Comparison of ENCODE assay signal across 8 cellular contexts in the genomic region with DNA sequence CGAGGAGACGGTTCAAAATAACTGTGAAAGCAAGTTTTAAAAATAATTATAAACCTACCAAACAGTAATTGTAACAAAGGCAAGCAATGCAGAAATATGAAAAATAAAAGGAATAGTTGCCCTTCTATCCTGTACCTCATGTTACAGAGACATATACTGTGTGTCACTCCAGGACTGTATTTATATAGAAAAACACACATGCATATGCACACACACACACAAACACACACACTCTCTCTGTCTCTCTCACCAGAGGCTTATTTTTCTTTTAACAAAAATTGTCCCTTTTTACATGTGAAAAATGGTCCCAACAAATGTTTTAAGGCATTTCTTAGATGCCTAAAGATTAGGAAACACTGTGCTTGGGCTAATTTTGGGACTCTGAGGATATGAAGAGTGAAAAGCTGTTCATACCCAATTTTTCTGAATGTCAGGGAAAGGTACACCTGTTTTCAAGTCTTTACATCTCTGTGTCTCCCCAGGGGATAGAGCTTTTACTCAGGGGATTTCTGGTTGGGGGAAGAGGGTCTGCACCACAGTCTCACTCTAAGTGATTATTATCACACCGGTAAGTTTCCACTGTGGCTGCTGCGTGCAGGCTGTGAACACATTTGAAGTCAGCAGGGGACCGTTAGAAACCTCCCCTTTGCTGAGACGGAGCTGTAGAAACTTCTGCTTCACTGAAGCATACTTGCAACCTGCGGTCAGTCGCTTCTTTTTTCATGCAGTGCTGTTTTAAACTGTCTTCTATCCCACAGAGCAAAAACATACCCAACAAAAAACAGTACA. TPM values are rescaled to one million over a fixed set of nuclear protein-coding genes. Genes with fewer than 3 reads are reported as not detected.
DNase-seq lines count a peak whose midpoint lies in the region; ATAC-seq and TF ChIP-seq lines count a peak whose summit lies in the region.

No MANE protein-coding gene starts in this region.

- WGBS in upper lobe of left lung, 2 donors = 36 to 46% methylated on average over 8 of the region's 8 CpGs

- H3K4me3 Mint-ChIP-seq in activated T-helper 1 cell treated with anti-CD3 and anti-CD28 coated beads, Interleukin-12 subunit alpha, Interleukin-12 subunit beta, Interleukin-2, Interleukin-4 antibody, amounts not matched to agents 30 ng/mL and 10 ng/mL and 1 ng/mL, durations not matched to agents 14 hours and 24 hours and 36 hours = no peak overlapping the region
- peak overlapping the region; percentile 46 for H3K4me3 Mint-ChIP-seq in osteocyte (ENCODE audit: unreplicated experiment)
- no peak overlapping the region for H3K4me3 Mint-ChIP-seq in glutamatergic neuron (ENCODE audit: unreplicated experiment)

- intact Hi-C loops in activated T-helper 1 cell treated with anti-CD3 and anti-CD28 coated beads, Interleukin-12 subunit alpha, Interleukin-12 subunit beta, Interleukin-2, Interleukin-4 antibody, amounts not matched to agents 30 ng/mL and 10 ng/mL and 1 ng/mL, durations not matched to agents 14 hours and 24 hours and 36 hours (cut with micrococcal nuclease) = no loop called here
- intact Hi-C loops in gastrocnemius medialis (cut with DNase I; ENCODE audit: low total_unique reads) = no loop called here

- in situ Hi-C loops in GM13977 (cut with MboI; ENCODE audit: low pct_unique_long_range_greater_than_20kb, low sequenced_read_pairs, unreplicated experiment) (no loop called here), gastrocnemius medialis (cut with MboI; ENCODE audit: low sequenced_read_pairs in 4 of 4) (loop anchor here in 1 of 4 donors (25.0 kb wide), 1 partner anchor 704 kb away; no protein-coding TSS in a partner anchor)

- no peaks in the 10 kb centered on the region for H3K9me3 Mint-ChIP-seq in activated T-helper 1 cell treated with anti-CD3 and anti-CD28 coated beads, Interleukin-12 subunit alpha, Interleukin-12 subunit beta, Interleukin-2, Interleukin-4 antibody, amounts not matched to agents 30 ng/mL and 10 ng/mL and 1 ng/mL, durations not matched to agents 14 hours and 24 hours and 36 hours
- H3K9me3 Mint-ChIP-seq in osteocyte (ENCODE audit: unreplicated experiment) (no peaks in the 10 kb centered on the region), glutamatergic neuron (ENCODE audit: unreplicated experiment) (no peaks in the 10 kb centered on the region)

- H3K9me3 ChIP-seq in gastrocnemius medialis (no peaks in the 10 kb centered on the region), upper lobe of left lung (no peaks in the 10 kb centered on the region)

- TF ChIP-seq CTCF in GM13977 (IDR thresholded peaks at IDR 0.05; ENCODE audit: extremely low read depth, insufficient read depth, missing control alignments) (no peak), osteocyte (IDR thresholded peaks at IDR 0.05) (no peak), glutamatergic neuron (IDR thresholded peaks at IDR 0.05; ENCODE audit: partially characterized antibody, unreplicated experiment) (no peak), gastrocnemius medialis (IDR thresholded peaks at IDR 0.05 in 4 of 5, conservative IDR thresholded peaks at IDR 0.05 in 1 of 5) (no peak), upper lobe of left lung (IDR thresholded peaks at IDR 0.05) (no peak)

- TF ChIP-seq EP300 in upper lobe of left lung (IDR thresholded peaks at IDR 0.05) = no peak

- no peaks in the 10 kb centered on the region for H3K36me3 Mint-ChIP-seq in activated T-helper 1 cell treated with anti-CD3 and anti-CD28 coated beads, Interleukin-12 subunit alpha, Interleukin-12 subunit beta, Interleukin-2, Interleukin-4 antibody, amounts not matched to agents 30 ng/mL and 10 ng/mL and 1 ng/mL, durations not matched to agents 14 hours and 24 hours and 36 hours (ENCODE audit: low read depth)
- H3K36me3 Mint-ChIP-seq in osteocyte (ENCODE audit: unreplicated experiment) (no peaks in the 10 kb centered on the region), glutamatergic neuron (ENCODE audit: unreplicated experiment) (no peaks in the 10 kb centered on the region)

- peaks cover 10% of the 10 kb centered on the region for H3K27me3 Mint-ChIP-seq in activated T-helper 1 cell treated with anti-CD3 and anti-CD28 coated beads, Interleukin-12 subunit alpha, Interleukin-12 subunit beta, Interleukin-2, Interleukin-4 antibody, amounts not matched to agents 30 ng/mL and 10 ng/mL and 1 ng/mL, durations not matched to agents 14 hours and 24 hours and 36 hours (ENCODE audit: insufficient read depth)
- no peaks in the 10 kb centered on the region for H3K27me3 Mint-ChIP-seq in osteocyte (ENCODE audit: unreplicated experiment)
- H3K27me3 Mint-ChIP-seq in glutamatergic neuron (ENCODE audit: unreplicated experiment) = no peaks in the 10 kb centered on the region

- H3K27ac ChIP-seq in gastrocnemius medialis = no peak overlapping the region
- no peak overlapping the region for H3K27ac ChIP-seq in upper lobe of left lung

- H3K27me3 ChIP-seq in gastrocnemius medialis = no peaks in the 10 kb centered on the region
- no peaks in the 10 kb centered on the region for H3K27me3 ChIP-seq in upper lobe of left lung

- no peaks in the 10 kb centered on the region for H3K4me1 ChIP-seq in gastrocnemius medialis
- no peaks in the 10 kb centered on the region for H3K4me1 ChIP-seq in upper lobe of left lung

- DNase-seq in GM13977 (ENCODE audit: low spot score) (peak; percentile 28), LHCN-M2 (ENCODE audit: low read depth) (peak; percentile 57), osteocyte (ENCODE audit: extremely low spot score, unreplicated experiment) (no peak), glutamatergic neuron (no peak), gastrocnemius medialis (no peak), upper lobe of left lung (no peak)
- peak; percentile 12 for DNase-seq in activated T-helper 1 cell treated with anti-CD3 and anti-CD28 coated beads, Interleukin-12 subunit alpha, Interleukin-12 subunit beta, Interleukin-2, Interleukin-4 antibody, amounts not matched to agents 30 ng/mL and 10 ng/mL and 1 ng/mL, durations not matched to agents 14 hours and 24 hours and 36 hours (ENCODE audit: low spot score)

- peaks cover 13% of the 10 kb centered on the region for H3K4me1 Mint-ChIP-seq in activated T-helper 1 cell treated with anti-CD3 and anti-CD28 coated beads, Interleukin-12 subunit alpha, Interleukin-12 subunit beta, Interleukin-2, Interleukin-4 antibody, amounts not matched to agents 30 ng/mL and 10 ng/mL and 1 ng/mL, durations not matched to agents 14 hours and 24 hours and 36 hours (ENCODE audit: low read depth)
- H3K4me1 Mint-ChIP-seq in osteocyte (ENCODE audit: unreplicated experiment) (peaks cover 56% of the 10 kb centered on the region), glutamatergic neuron (ENCODE audit: low read depth, unreplicated experiment) (peaks cover 18% of the 10 kb centered on the region)

- ATAC-seq in GM21786 (IDR thresholded peaks at IDR 0.05; ENCODE audit: unreplicated experiment) (peak; percentile 91), gastrocnemius medialis (no peak), upper lobe of left lung (ENCODE audit: low FRiP score in 2 of 2) (no peak)

- H3K4me3 ChIP-seq in gastrocnemius medialis (no peak overlapping the region), upper lobe of left lung (no peak overlapping the region)

- no peak for TF ChIP-seq POLR2A in gastrocnemius medialis (IDR thresholded peaks at IDR 0.05)
- TF ChIP-seq POLR2A in upper lobe of left lung (IDR thresholded peaks at IDR 0.05) = no peak

- H3K36me3 ChIP-seq in gastrocnemius medialis (no peaks in the 10 kb centered on the region), upper lobe of left lung (no peaks in the 10 kb centered on the region)

- peak overlapping the region; percentile 2 for H3K27ac Mint-ChIP-seq in activated T-helper 1 cell treated with anti-CD3 and anti-CD28 coated beads, Interleukin-12 subunit alpha, Interleukin-12 subunit beta, Interleukin-2, Interleukin-4 antibody, amounts not matched to agents 30 ng/mL and 10 ng/mL and 1 ng/mL, durations not matched to agents 14 hours and 24 hours and 36 hours
- H3K27ac Mint-ChIP-seq in osteocyte (ENCODE audit: unreplicated experiment) (peak overlapping the region; percentile 69), glutamatergic neuron (ENCODE audit: unreplicated experiment) (no peak overlapping the region)

RNA-seq across cellular contexts. Expression of gene SPAG16, which starts 51.4 kb away (rescaled TPM):
- total RNA-seq in LHCN-M2 (2014; rRNA removed) (16.5 and 17.1 TPM in 2 replicates), osteocyte (17.7 and 20.7 TPM in 2 replicates), glutamatergic neuron (ENCODE audit: unreplicated experiment) (18.1 TPM), gastrocnemius medialis (1 to 10 TPM; 1.1 to 8.8 (median 6.3) TPM), upper lobe of left lung (10 to 100 TPM in 5 of 6 donors, 1 to 10 TPM in 1; 9.7 to 65.0 (median 12.9) TPM)
- 8.8 TPM for polyA plus RNA-seq in LHCN-M2 (2012)
- total RNA-seq in activated T-helper 1 cell treated with anti-CD3 and anti-CD28 coated beads, Interleukin-12 subunit alpha, Interleukin-12 subunit beta, Interleukin-2, Interleukin-4 antibody, amounts not matched to agents 30 ng/mL and 10 ng/mL and 1 ng/mL, durations not matched to agents 14 hours and 24 hours and 36 hours = 7.3 TPM in 2 replicates

Comparison
In these comparisons a context has a peak if more than half of its experiments do, and no peak if none do; other contexts are left out.
1. DNase-seq: peak in GM13977 (single experiment), LHCN-M2 (single experiment) and activated T-helper 1 cell treated with anti-CD3 and anti-CD28 coated beads, Interleukin-12 subunit alpha, Interleukin-12 subunit beta, Interleukin-2, Interleukin-4 antibody, amounts not matched to agents 30 ng/mL and 10 ng/mL and 1 ng/mL, durations not matched to agents 14 hours and 24 hours and 36 hours (single experiment); none in osteocyte (single experiment), glutamatergic neuron (single experiment), gastrocnemius medialis (0 of 2) and upper lobe of left lung (0 of 2).